8 cellular contexts compared by ENCODE assay signal in the genomic region with DNA sequence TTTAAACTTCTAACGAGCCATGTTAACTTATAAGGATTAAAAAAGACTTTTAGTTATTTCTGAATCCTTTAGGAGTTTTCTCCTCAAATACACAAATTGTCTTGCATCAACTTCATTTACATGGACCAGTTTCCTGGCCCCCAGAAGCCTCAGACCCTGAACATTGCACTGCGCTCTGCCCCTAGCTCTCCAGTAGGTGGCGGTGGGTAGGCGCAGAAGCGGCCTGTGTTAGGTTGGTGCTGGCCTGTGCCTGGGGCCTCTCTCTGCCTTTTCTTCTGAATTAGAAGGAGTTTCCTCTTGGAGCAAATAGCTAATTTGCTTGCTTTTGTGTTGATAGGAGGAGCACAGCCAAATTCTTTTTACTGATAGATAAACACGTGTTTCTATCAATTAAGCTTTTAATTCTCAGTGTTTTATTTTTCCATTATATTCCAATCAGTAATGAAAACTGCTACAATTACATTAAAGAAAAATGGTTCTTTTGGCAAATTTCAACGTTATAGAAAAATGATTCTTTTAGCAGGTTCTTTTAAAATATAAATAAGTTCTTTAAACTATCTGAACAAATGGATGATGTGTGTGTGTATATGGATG. TPM values are rescaled to one million over a fixed set of nuclear protein-coding genes. Genes with fewer than 3 reads are reported as not detected.
DNase-seq lines count a peak whose midpoint lies in the region; TF ChIP-seq lines count a peak whose summit lies in the region.

No MANE protein-coding gene starts in this region.

- H3K14ac ChIP-seq in H9 (ENCODE audit: insufficient read depth, low read length) = no peak overlapping the region

- no peaks in the 10 kb centered on the region for H3K79me1 ChIP-seq in H9 (ENCODE audit: insufficient read depth, low read depth, low read length, poor library complexity, severe bottlenecking)

- H3K79me2 ChIP-seq in H9 (ENCODE audit: insufficient read depth, low read length) (no peaks in the 10 kb centered on the region), Loucy (ENCODE audit: insufficient read depth, low read length) (no peaks in the 10 kb centered on the region)

- H3K27me3 ChIP-seq in H9 (ENCODE audit: insufficient read depth, low read length) (no peaks in the 10 kb centered on the region), Loucy (ENCODE audit: insufficient read depth, low read length, poor library complexity, severe bottlenecking) (no peaks in the 10 kb centered on the region), vagina (no peaks in the 10 kb centered on the region)

- H2AK5ac ChIP-seq in H9 (ENCODE audit: insufficient read length, low read length) = no peak overlapping the region

- H4K5ac ChIP-seq in H9 (ENCODE audit: insufficient read length, low read depth, low read length) = no peak overlapping the region

- H3K36me3 ChIP-seq in Loucy (ENCODE audit: insufficient read depth, low read length) = no peaks in the 10 kb centered on the region
- no peaks in the 10 kb centered on the region for H3K36me3 ChIP-seq in vagina

- H4K20me1 ChIP-seq in H9 (ENCODE audit: control insufficient read depth, insufficient read depth, insufficient read length) (no peaks in the 10 kb centered on the region), Loucy (ENCODE audit: insufficient read depth, low read length, poor library complexity, severe bottlenecking) (no peaks in the 10 kb centered on the region)

- H2BK15ac ChIP-seq in H9 (ENCODE audit: low read depth, low read length) = no peak overlapping the region

- DNase-seq in GDM1 (lab: John Stamatoyannopoulos, UW) (peak; percentile 43), H9 (peak; percentile 76), RPMI7951 (ENCODE audit: low read depth) (peak; percentile 67), foreskin melanocyte (peak; percentile 47), occipital lobe (lab: John Stamatoyannopoulos, UW) (peak; percentile 48), vagina (ENCODE audit: extremely low spot score in 2 of 2) (no peak)
- peak; percentile 16 for DNase-seq in activated T-helper 9 cell treated with anti-CD3 and anti-CD28 coated beads, Interleukin-2, amount 50 U/mL, for 16 hours (ENCODE audit: low read depth)

- peak overlapping the region; percentile 10 for H4K8ac ChIP-seq in H9 (replicated peaks; ENCODE audit: insufficient read length, low read depth, low read length)

- no peaks in the 10 kb centered on the region for H3K23me2 ChIP-seq in H9 (ENCODE audit: insufficient read length, low read depth, low read length, poor library complexity, severe bottlenecking)

- H3K4me3 Mint-ChIP-seq in H9 = no peak overlapping the region

- no peak overlapping the region for H2BK12ac ChIP-seq in H9 (ENCODE audit: insufficient read length, low read depth, low read length)

- H3K4me1 ChIP-seq in H9 (ENCODE audit: insufficient read depth, low read length) (no peaks in the 10 kb centered on the region), Loucy (ENCODE audit: insufficient read depth, low read length, poor library complexity, severe bottlenecking) (peaks cover 11% of the 10 kb centered on the region), vagina (no peaks in the 10 kb centered on the region)

- no peak overlapping the region for H3K56ac ChIP-seq in H9 (ENCODE audit: insufficient read length, low read depth, low read length)

- TF ChIP-seq CTCF in H9 (conservative IDR thresholded peaks at IDR 0.05) (peak; percentile 99), Loucy (conservative IDR thresholded peaks at IDR 0.05; ENCODE audit: low read length) (peak; percentile 97), vagina (IDR thresholded peaks at IDR 0.05) (peak; percentile 61 to 87 (median 69))

- no peak overlapping the region for H2BK120ac ChIP-seq in H9 (ENCODE audit: low read depth, low read length, poor library complexity, severe bottlenecking)

- no peak for TF ChIP-seq POLR2A in vagina (IDR thresholded peaks at IDR 0.05)

- peaks cover 0 to 2% of the 10 kb centered on the region in 2 experiments; a peak in 1 of 5 replicates for H3K9me3 Mint-ChIP-seq in H9

- no peak overlapping the region for H3K18ac ChIP-seq in H9 (ENCODE audit: insufficient read length, low read depth, low read length)

- H3K4ac ChIP-seq in H9 (ENCODE audit: low read depth, low read length) = no peak overlapping the region

- H3K4me3 ChIP-seq in Loucy (ENCODE audit: low read length, poor library complexity, severe bottlenecking) = no peak overlapping the region
- no peak overlapping the region for H3K4me3 ChIP-seq in vagina

- no peak overlapping the region for H3K23ac ChIP-seq in H9 (ENCODE audit: insufficient read length, low read depth, low read length)

- H2BK20ac ChIP-seq in H9 (ENCODE audit: low read depth, low read length, poor library complexity, severe bottlenecking) = no peak overlapping the region

- H3K9ac ChIP-seq in H9 (ENCODE audit: extremely low read depth, insufficient read length, low read length) = no peak overlapping the region
- H3K9ac ChIP-seq in Loucy (ENCODE audit: low read depth, low read length, poor library complexity, severe bottlenecking) = no peak overlapping the region

- no peaks in the 10 kb centered on the region for H3F3A ChIP-seq in Loucy (ENCODE audit: low read depth)

- H3K9me3 ChIP-seq in H9 (ENCODE audit: control insufficient read depth, low read depth, low read length) (no peaks in the 10 kb centered on the region), Loucy (ENCODE audit: insufficient read depth, low read depth, low read length) (no peaks in the 10 kb centered on the region), vagina (no peaks in the 10 kb centered on the region)

- H3T11ph ChIP-seq in H9 (ENCODE audit: low read length) = no peak overlapping the region

- H3K36me3 Mint-ChIP-seq in H9 (ENCODE audit: insufficient read depth in 1 of 3, low read depth in 3 of 3) = peaks cover 7 to 15% (median 10%) of the 10 kb centered on the region in 3 experiments; a peak in 6 of 7 replicates

- no peak overlapping the region for H3K27ac Mint-ChIP-seq in H9

- H3K27ac ChIP-seq in H9 (ENCODE audit: insufficient read length, low read depth, low read length) = no peak overlapping the region
- no peak overlapping the region for H3K27ac ChIP-seq in vagina

- H3K9me2 ChIP-seq in Loucy (replicated peaks; ENCODE audit: low read depth, low read length) = no peaks in the 10 kb centered on the region

- no peak overlapping the region for H4K91ac ChIP-seq in H9 (ENCODE audit: insufficient read length, low read depth, low read length)

- H3K27me3 Mint-ChIP-seq in H9 (ENCODE audit: low read depth) = no peaks in the 10 kb centered on the region

- intact Hi-C loops in vagina (cut with DNase I) = no loop called here

- H3K4me1 Mint-ChIP-seq in H9 = peaks cover 3 to 5% of the 10 kb centered on the region in 2 experiments; a peak in 2 of 4 replicates

- no peak overlapping the region for H3K4me2 ChIP-seq in H9 (ENCODE audit: insufficient read depth, insufficient read length, low read length)
- no peak overlapping the region for H3K4me2 ChIP-seq in Loucy (ENCODE audit: low read depth, low read length, poor library complexity, severe bottlenecking)

- WGBS in H9 (ENCODE audit: extremely low coverage, insufficient read length, low lambda C conversion rate) = no CpG with 5 or more reads among the region's 7 CpGs

- H2AFZ ChIP-seq in H9 (ENCODE audit: low read length) (no peak overlapping the region), Loucy (ENCODE audit: low read length) (no peak overlapping the region)

- no peak overlapping the region for H2BK5ac ChIP-seq in H9 (ENCODE audit: insufficient read length, low read length)

RNA-seq across cellular contexts. Expression of a gene that starts 44.4 kb away (rescaled TPM):
- total RNA-seq in H9 (2021) (59.5 and 62.0 TPM in 2 replicates), occipital lobe (84.2 TPM), vagina (24.1 TPM)
- 109 and 127 TPM in 2 replicates for total RNA-seq in RPMI7951 (2014; rRNA removed; shearing (Covaris generic))

Comparison
In these comparisons a context has a peak if more than half of its experiments do, and no peak if none do; other contexts are left out.
1. DNase-seq: peak in GDM1 (single experiment), H9 (single experiment), RPMI7951 (single experiment), activated T-helper 9 cell treated with anti-CD3 and anti-CD28 coated beads, Interleukin-2, amount 50 U/mL, for 16 hours (single experiment), foreskin melanocyte (single experiment) and occipital lobe (single experiment); none in vagina (0 of 2).
2. Peak in every context shown above with its lines, with median percentiles within 50 percentile points of each other: CTCF ChIP-seq.